21 cellular contexts compared by ENCODE assay signal in the genomic region with DNA sequence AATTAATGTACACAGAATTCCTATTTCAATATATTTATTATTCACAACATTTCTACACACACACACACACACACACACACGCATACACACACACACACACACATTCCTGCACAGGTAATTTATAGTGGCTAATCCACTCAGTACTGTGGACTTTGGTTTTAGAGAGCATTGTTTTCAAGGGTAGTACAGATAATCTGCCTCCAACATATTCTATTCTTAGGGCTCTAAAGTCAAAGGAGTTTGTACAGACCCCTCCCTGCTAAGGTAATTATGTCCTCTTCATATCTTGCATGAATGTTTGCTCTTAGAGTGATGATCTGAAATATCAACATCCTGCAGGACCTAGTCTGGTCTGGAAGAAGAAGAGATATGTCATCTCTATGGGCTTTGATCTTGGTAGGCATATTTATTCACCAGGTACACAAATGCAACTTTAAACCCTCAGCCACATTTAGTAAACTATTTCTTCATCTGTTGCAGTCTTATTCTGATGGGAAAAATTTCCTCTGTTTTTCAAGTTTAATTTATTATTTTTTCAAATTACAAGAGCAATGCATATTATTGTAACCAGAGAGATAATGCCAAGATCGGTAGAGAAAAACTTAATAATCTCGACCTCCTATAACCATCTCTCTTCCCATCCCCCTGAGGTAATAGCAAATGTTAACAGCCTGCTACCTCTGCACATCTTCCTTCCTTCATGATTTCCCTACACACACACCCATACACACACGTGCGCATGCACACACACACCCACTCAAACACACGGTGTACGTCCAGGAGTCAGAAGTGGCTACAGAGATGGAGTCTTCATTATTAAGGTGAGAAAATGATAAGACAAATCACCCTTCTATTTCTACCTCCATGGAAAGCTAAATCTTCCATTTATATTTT.
"Had no signal": no experiment of that assay in that cellular context is flagged by ENCODE, and none has a peak within 500 bp of the region (broad histone marks: within the 10 kb centered on the region; RNA-seq: fewer than 3 reads in every experiment).

No MANE protein-coding gene starts in this region.

- H3K27me3 ChIP-seq: dorsolateral prefrontal cortex, left lung, ovary, suprapubic skin, transverse colon, upper lobe of right lung, vagina had no signal

- ATAC-seq: left lung; natural killer cell; psoas muscle; right cardiac atrium; stimulated activated naive B cell treated with anti-CD40 and anti-IgM and Interleukin-4, amounts not matched to agents 10 μg/mL and 1 μg/mL and 100 μg/mL, for 72 hours; stimulated activated naive CD8-positive, alpha-beta T cell treated with anti-CD3 and anti-CD28 coated beads, Interleukin-15, amount 100 ng/mL, for 72 hours; upper lobe of right lung had no signal

- H3K36me3 ChIP-seq: left lung, ovary, suprapubic skin, transverse colon, upper lobe of right lung, vagina had no signal

- DNase-seq: dorsolateral prefrontal cortex; effector CD4-positive, alpha-beta T cell; kidney; left lung; mesenchymal stem cell; midbrain; natural killer cell; occipital lobe; ovary; posterior cingulate gyrus; psoas muscle; right cardiac atrium; stimulated activated CD4-positive, alpha-beta T cell treated with anti-CD3 and anti-CD28 coated beads, Interleukin-15, amount 100 ng/mL, for 24 hours; stimulated activated CD4-positive, alpha-beta T cell treated with anti-CD3 and anti-CD28 coated beads, Interleukin-2, amount 100 ng/mL, for 48 hours; stimulated activated naive B cell treated with anti-CD40 and anti-IgM and Interleukin-4, amounts not matched to agents 10 μg/mL and 1 μg/mL and 100 μg/mL, for 72 hours; stimulated activated naive CD8-positive, alpha-beta T cell treated with anti-CD3 and anti-CD28 coated beads, Interleukin-15, amount 100 ng/mL, for 72 hours; transverse colon; upper lobe of right lung had no signal

- H3K4me3 ChIP-seq: dorsolateral prefrontal cortex, left lung, ovary, psoas muscle, skin epidermis, suprapubic skin, transverse colon, upper lobe of right lung, vagina had no signal

- H3K4me1 ChIP-seq: left lung, psoas muscle, suprapubic skin, upper lobe of right lung, vagina had no signal

- H3K27ac ChIP-seq: dorsolateral prefrontal cortex, left lung, ovary, psoas muscle, skin epidermis, suprapubic skin, transverse colon, upper lobe of right lung, vagina had no signal
